Comparison of ENCODE assay signal across 28 cellular contexts in genomic region chr4:14338206-14338605, GRCh38.
"Had no signal": no experiment of that assay in that cellular context is flagged by ENCODE, and none has a peak within 500 bp of the region (broad histone marks: within the 10 kb centered on the region; RNA-seq: fewer than 3 reads in every experiment).

No MANE protein-coding gene starts in this region.

- H3K9me3 ChIP-seq: ascending aorta, colonic mucosa, esophagus squamous epithelium, gastrocnemius medialis, right atrium auricular region, tibial artery had no signal

- H3K9me3 Mint-ChIP-seq: activated CD4-positive, alpha-beta T cell treated with anti-CD3 and anti-CD28 coated beads, Interleukin-2, amount 10 ng/mL, durations not matched to agents 24 days and 14 days; activated naive CD8-positive, alpha-beta T cell treated with anti-CD3 and anti-CD28 coated beads, Interleukin-2, amount 50 U/mL, for 24 hours; central memory CD8-positive, alpha-beta T cell had no signal

- H3K27me3 Mint-ChIP-seq: activated CD4-positive, alpha-beta memory T cell treated with anti-CD3 and anti-CD28 coated beads, Interleukin-2, amount 10 ng/mL, durations not matched to agents 7 days and 5 days; activated CD4-positive, alpha-beta T cell treated with anti-CD3 and anti-CD28 coated beads, Interleukin-2, amount 10 ng/mL, durations not matched to agents 24 days and 14 days; activated naive CD4-positive, alpha-beta T cell treated with anti-CD3 and anti-CD28 coated beads, Interleukin-2, amount 10 ng/mL, durations not matched to agents 7 days and 5 days; central memory CD8-positive, alpha-beta T cell; effector memory CD8-positive, alpha-beta T cell; progenitor cell of endocrine pancreas; stimulated activated naive CD8-positive, alpha-beta T cell treated with anti-CD3 and anti-CD28 coated beads, Interleukin-15, Interleukin-2, amounts not matched to agents 100 ng/mL and 50 ng/mL, for 24 hours; T-cell had no signal

- H3K4me3 Mint-ChIP-seq: activated CD4-positive, alpha-beta memory T cell treated with anti-CD3 and anti-CD28 coated beads, Interleukin-2, amount 10 ng/mL, durations not matched to agents 7 days and 5 days; activated CD4-positive, alpha-beta T cell treated with anti-CD3 and anti-CD28 coated beads, Interleukin-2, amount 10 ng/mL, durations not matched to agents 24 days and 14 days; activated naive CD4-positive, alpha-beta T cell treated with anti-CD3 and anti-CD28 coated beads, Interleukin-2, amount 10 ng/mL, durations not matched to agents 7 days and 5 days; activated naive CD8-positive, alpha-beta T cell treated with anti-CD3 and anti-CD28 coated beads, Interleukin-2, amount 50 U/mL, for 24 hours; central memory CD8-positive, alpha-beta T cell; effector memory CD8-positive, alpha-beta T cell; naive thymus-derived CD4-positive, alpha-beta T cell; neural crest cell; stimulated activated naive CD8-positive, alpha-beta T cell treated with anti-CD3 and anti-CD28 coated beads, Interleukin-15, Interleukin-2, amounts not matched to agents 100 ng/mL and 50 ng/mL, for 24 hours; T-cell; T-helper 2 cell treated with Interferon-gamma antibody and Interleukin-4, amounts not matched to agents 5 μg/mL and 100 μg/mL, for 36 hours had no signal

- H3K36me3 Mint-ChIP-seq: activated naive CD4-positive, alpha-beta T cell treated with anti-CD3 and anti-CD28 coated beads, Interleukin-2, amount 10 ng/mL, durations not matched to agents 7 days and 5 days; naive thymus-derived CD4-positive, alpha-beta T cell; T-cell had no signal

- H3K27ac Mint-ChIP-seq: activated CD4-positive, alpha-beta memory T cell treated with anti-CD3 and anti-CD28 coated beads, Interleukin-2, amount 10 ng/mL, durations not matched to agents 7 days and 5 days; activated CD4-positive, alpha-beta T cell treated with anti-CD3 and anti-CD28 coated beads, Interleukin-2, amount 10 ng/mL, durations not matched to agents 24 days and 14 days; activated naive CD4-positive, alpha-beta T cell treated with anti-CD3 and anti-CD28 coated beads, Interleukin-2, amount 10 ng/mL, durations not matched to agents 7 days and 5 days; activated naive CD8-positive, alpha-beta T cell treated with anti-CD3 and anti-CD28 coated beads, Interleukin-2, amount 50 U/mL, for 24 hours; effector memory CD8-positive, alpha-beta T cell; naive thymus-derived CD4-positive, alpha-beta T cell; progenitor cell of endocrine pancreas; stimulated activated naive CD8-positive, alpha-beta T cell treated with anti-CD3 and anti-CD28 coated beads, Interleukin-15, Interleukin-2, amounts not matched to agents 100 ng/mL and 50 ng/mL, for 24 hours; T-cell; T-helper 2 cell treated with Interferon-gamma antibody and Interleukin-4, amounts not matched to agents 5 μg/mL and 100 μg/mL, for 36 hours had no signal

- DNase-seq: activated CD4-positive, alpha-beta memory T cell treated with anti-CD3 and anti-CD28 coated beads, Interleukin-2, amount 10 ng/mL, durations not matched to agents 7 days and 5 days; activated CD4-positive, alpha-beta T cell treated with anti-CD3 and anti-CD28 coated beads, Interleukin-2, amount 10 ng/mL, durations not matched to agents 24 days and 14 days; activated effector memory CD4-positive, alpha-beta T cell treated with anti-CD3 and anti-CD28 coated beads, Interleukin-2, amount 50 U/mL, for 16 hours; activated naive CD4-positive, alpha-beta T cell treated with anti-CD3 and anti-CD28 coated beads, Interleukin-2, amount 10 ng/mL, durations not matched to agents 7 days and 5 days; activated naive CD8-positive, alpha-beta T cell treated with anti-CD3 and anti-CD28 coated beads, Interleukin-2, amount 50 U/mL, for 24 hours; brain microvascular endothelial cell; colonic mucosa; dorsolateral prefrontal cortex; effector memory CD8-positive, alpha-beta T cell; esophagus squamous epithelium; gastrocnemius medialis; hippocampal formation; left ventricle myocardium inferior; naive thymus-derived CD4-positive, alpha-beta T cell; stimulated activated CD4-positive, alpha-beta T cell treated with anti-CD3 and anti-CD28 coated beads, Interleukin-12 subunit alpha, Interleukin-12 subunit beta, amount 100 ng/mL, for 4 hours; stimulated activated CD4-positive, alpha-beta T cell treated with anti-CD3 and anti-CD28 coated beads, Interleukin-4, amount 100 ng/mL, for 4 hours; substantia nigra; T-cell; tibial artery had no signal

- H3K27me3 ChIP-seq: ascending aorta, brain microvascular endothelial cell, colonic mucosa, dorsolateral prefrontal cortex, gastrocnemius medialis, right atrium auricular region, tibial artery had no signal

- H3K36me3 ChIP-seq: ascending aorta, brain microvascular endothelial cell, colonic mucosa, esophagus squamous epithelium, gastrocnemius medialis, left ventricle myocardium inferior, right atrium auricular region, tibial artery had no signal

- H3K4me1 Mint-ChIP-seq: activated CD4-positive, alpha-beta memory T cell treated with anti-CD3 and anti-CD28 coated beads, Interleukin-2, amount 10 ng/mL, durations not matched to agents 7 days and 5 days; activated CD4-positive, alpha-beta T cell treated with anti-CD3 and anti-CD28 coated beads, Interleukin-2, amount 10 ng/mL, durations not matched to agents 24 days and 14 days; activated naive CD4-positive, alpha-beta T cell treated with anti-CD3 and anti-CD28 coated beads, Interleukin-2, amount 10 ng/mL, durations not matched to agents 7 days and 5 days; activated naive CD8-positive, alpha-beta T cell treated with anti-CD3 and anti-CD28 coated beads, Interleukin-2, amount 50 U/mL, for 24 hours; central memory CD8-positive, alpha-beta T cell; naive thymus-derived CD4-positive, alpha-beta T cell; neural crest cell; T-cell had no signal

- H3K4me3 ChIP-seq: ascending aorta, colonic mucosa, dorsolateral prefrontal cortex, esophagus squamous epithelium, gastrocnemius medialis, left ventricle myocardium inferior, right atrium auricular region, tibial artery had no signal

- ATAC-seq: activated CD4-positive, CD25-positive, alpha-beta regulatory T cell treated with anti-CD3 and anti-CD28 coated beads, Interleukin-2, amount 50 U/mL, for 24 hours; activated naive CD8-positive, alpha-beta T cell treated with anti-CD3 and anti-CD28 coated beads, Interleukin-2, amount 50 U/mL, for 24 hours; effector memory CD8-positive, alpha-beta T cell; gastrocnemius medialis; naive thymus-derived CD4-positive, alpha-beta T cell; T-cell had no signal

- H3K27ac ChIP-seq: ascending aorta, brain microvascular endothelial cell, colonic mucosa, dorsolateral prefrontal cortex, esophagus squamous epithelium, gastrocnemius medialis, left ventricle myocardium inferior, right atrium auricular region, tibial artery, VCaP had no signal

- H3K4me1 ChIP-seq: ascending aorta, colonic mucosa, esophagus squamous epithelium, gastrocnemius medialis, left ventricle myocardium inferior, right atrium auricular region, tibial artery had no signal
